ENCODE assay signal across 27 cellular contexts in genomic region chr17:1494736-1495253, GRCh38. TPM values are rescaled to one million over a fixed set of nuclear protein-coding genes. Genes with fewer than 3 reads are reported as not detected.
DNase-seq lines count a peak whose midpoint lies in the region; ATAC-seq and TF ChIP-seq lines count a peak whose summit lies in the region.
"Had no signal": no experiment of that assay in that cellular context is flagged by ENCODE, and none has a peak within 500 bp of the region (broad histone marks: within the 10 kb centered on the region; RNA-seq: fewer than 3 reads in every experiment).

No MANE protein-coding gene starts in this region.

- peak overlapping the region; percentile 35; the same call in 1 of the 2 replicates for H3K27ac ChIP-seq in GM23248
- peak overlapping the region; percentile 95 to 99 for H3K27ac ChIP-seq in ascending aorta
- H3K27ac ChIP-seq in muscle layer of colon (ENCODE audit: low read depth, low read length), result peak overlapping the region; percentile 63
- peak overlapping the region in 4 of 5 donors; percentile 41 to 98 (median 94) for H3K27ac ChIP-seq in stomach
- H3K27ac ChIP-seq in effector memory CD4-positive, alpha-beta T cell (ENCODE audit: insufficient read depth, low read length, poor library complexity, severe bottlenecking), result no peak overlapping the region
- H3K27ac ChIP-seq: epithelial cell of prostate had no signal

- peaks cover 12% of the 10 kb centered on the region; the same call in 1 of the 2 replicates for H3F3A ChIP-seq in GM23248 (ENCODE audit: insufficient read depth)

- H3K4me1 ChIP-seq in GM23248 (ENCODE audit: insufficient read depth), result peaks cover 23% of the 10 kb centered on the region
- peaks cover 29 to 47% of the 10 kb centered on the region in 2 donors for H3K4me1 ChIP-seq in ascending aorta
- H3K4me1 ChIP-seq in muscle layer of colon (ENCODE audit: insufficient read depth, low read length), result peaks cover 59% of the 10 kb centered on the region
- peaks cover 30 to 58% (median 54%) of the 10 kb centered on the region in 4 donors for H3K4me1 ChIP-seq in stomach
- peaks cover 28% of the 10 kb centered on the region for H3K4me1 ChIP-seq in effector memory CD4-positive, alpha-beta T cell (ENCODE audit: control insufficient read depth, insufficient read depth, low read length, poor library complexity, severe bottlenecking)
- 0 out of 2 replicates have a peak, but pooled peaks cover 3% of the 10 kb centered on the region for H3K4me1 ChIP-seq in BE2C

- no peak overlapping the region for H3K4me3 ChIP-seq in GM23248
- H3K4me3 ChIP-seq in ascending aorta, result peak overlapping the region in 1 of 2 donors; percentile 10
- H3K4me3 ChIP-seq in muscle layer of colon (ENCODE audit: low read depth in 1 of 2, low read length in 2 of 2), result peak overlapping the region in 1 of 2 donors; percentile 39
- no peak overlapping the region for H3K4me3 ChIP-seq in stomach
- H3K4me3 ChIP-seq in effector memory CD4-positive, alpha-beta T cell (ENCODE audit: insufficient read depth, low read depth, low read length, poor library complexity, severe bottlenecking), result no peak overlapping the region
- H3K4me3 ChIP-seq in BE2C (ENCODE audit: low read depth, low read length), result no peak overlapping the region
- H3K4me3 ChIP-seq: vagina had no signal

- H3K9ac ChIP-seq in GM23248, result peak overlapping the region; percentile 31; the same call in 1 of the 2 replicates
- H3K9ac ChIP-seq in muscle layer of colon (ENCODE audit: low read length), result no peak overlapping the region

- no peak for ATAC-seq in stimulated activated naive CD8-positive, alpha-beta T cell treated with anti-CD3 and anti-CD28 coated beads, Interleukin-15, amount 100 ng/mL, for 72 hours
- no peak for ATAC-seq in GM18517 (IDR thresholded peaks at IDR 0.05; ENCODE audit: unreplicated experiment)
- ATAC-seq: activated CD8-positive, alpha-beta T cell treated with anti-CD3 and anti-CD28 coated beads, Interleukin-2, amount 10 ng/mL, durations not matched to agents 7 days and 5 days; natural killer cell; stimulated activated naive CD8-positive, alpha-beta T cell treated with anti-CD3 and anti-CD28 coated beads, Interleukin-15, Interleukin-2, amounts not matched to agents 100 U/mL and 50 U/mL, for 24 hours had no signal

- peak overlapping the region; percentile 35 for H3K4me2 ChIP-seq in GM23248 (ENCODE audit: unreplicated experiment)

- TF ChIP-seq CTCF in ascending aorta (IDR thresholded peaks at IDR 0.05) (no peak), stomach (IDR thresholded peaks at IDR 0.05) (no peak), BE2C (IDR thresholded peaks at IDR 0.05; ENCODE audit: low read depth, low read length) (no peak)

- no peaks in the 10 kb centered on the region for H3K9me3 Mint-ChIP-seq in stimulated activated naive CD8-positive, alpha-beta T cell treated with anti-CD3 and anti-CD28 coated beads, Interleukin-15, amount 100 ng/mL, for 72 hours
- H3K9me3 Mint-ChIP-seq: activated T-cell treated with anti-CD3 and anti-CD28 coated beads, Interleukin-2, amount 50 U/mL, for 24 hours; natural killer cell had no signal

- no peak overlapping the region for H3K4me3 Mint-ChIP-seq in stimulated activated naive CD8-positive, alpha-beta T cell treated with anti-CD3 and anti-CD28 coated beads, Interleukin-15, amount 100 ng/mL, for 72 hours
- H3K4me3 Mint-ChIP-seq: activated CD8-positive, alpha-beta T cell treated with anti-CD3 and anti-CD28 coated beads, Interleukin-2, amount 10 ng/mL, durations not matched to agents 7 days and 5 days; activated T-cell treated with anti-CD3 and anti-CD28 coated beads, Interleukin-2, amount 50 U/mL, for 24 hours had no signal

- DNase-seq in GM23248 (no peak), ascending aorta (ENCODE audit: low spot score in 2 of 2) (no peak), stomach (no peak), BE2C (no peak)
- DNase-seq in stimulated activated naive CD8-positive, alpha-beta T cell treated with anti-CD3 and anti-CD28 coated beads, Interleukin-15, amount 100 ng/mL, for 72 hours, result no peak
- no peak for DNase-seq in effector memory CD4-positive, alpha-beta T cell
- DNase-seq: activated CD4-positive, CD25-positive, alpha-beta regulatory T cell treated with anti-CD3 and anti-CD28 coated beads, Interleukin-2, amount 50 U/mL, for 72 hours; activated CD8-positive, alpha-beta T cell treated with anti-CD3 and anti-CD28 coated beads, Interleukin-2, amount 10 ng/mL, durations not matched to agents 7 days and 5 days; activated naive CD4-positive, alpha-beta T cell treated with Interleukin-2 at 50 U/mL for 16 hours; activated T-cell treated with anti-CD3 and anti-CD28 coated beads, Interleukin-2, amount 50 U/mL, for 24 hours; amygdala; Calu3; caudate nucleus; GOT3; mesenchymal stem cell; natural killer cell; NCI-H187 treated with DMSO at 0.1 percent for 48 hours; NCI-H774; posterior cingulate gyrus; SHP77; stimulated activated CD4-positive, alpha-beta T cell treated with anti-CD3 and anti-CD28 coated beads, Interleukin-12 subunit alpha, Interleukin-12 subunit beta, amount 100 ng/mL, for 4 hours; stimulated activated CD4-positive, alpha-beta T cell treated with anti-CD3 and anti-CD28 coated beads, Interleukin-4, amount 100 ng/mL, for 4 hours; stimulated activated naive CD8-positive, alpha-beta T cell treated with anti-CD3 and anti-CD28 coated beads, Interleukin-15, Interleukin-2, amounts not matched to agents 100 U/mL and 50 U/mL, for 24 hours had no signal

- H3K9me2 ChIP-seq in GM23248 (ENCODE audit: insufficient read depth), result no peaks in the 10 kb centered on the region

- H3K27ac Mint-ChIP-seq in stimulated activated naive CD8-positive, alpha-beta T cell treated with anti-CD3 and anti-CD28 coated beads, Interleukin-15, amount 100 ng/mL, for 72 hours, result no peak overlapping the region
- H3K27ac Mint-ChIP-seq: activated CD8-positive, alpha-beta T cell treated with anti-CD3 and anti-CD28 coated beads, Interleukin-2, amount 10 ng/mL, durations not matched to agents 7 days and 5 days; activated T-cell treated with anti-CD3 and anti-CD28 coated beads, Interleukin-2, amount 50 U/mL, for 24 hours; natural killer cell had no signal

- H3K27me3 ChIP-seq in GM23248 (replicated peaks; ENCODE audit: insufficient read depth) (no peaks in the 10 kb centered on the region), ascending aorta (no peaks in the 10 kb centered on the region), muscle layer of colon (ENCODE audit: control insufficient read depth in 1 of 2, insufficient read depth in 2 of 2, low read length in 2 of 2) (no peaks in the 10 kb centered on the region), stomach (no peaks in the 10 kb centered on the region), BE2C (no peaks in the 10 kb centered on the region)
- H3K27me3 ChIP-seq in effector memory CD4-positive, alpha-beta T cell (replicated peaks; ENCODE audit: control insufficient read depth, insufficient read depth, low read length, poor library complexity, severe bottlenecking), result no peaks in the 10 kb centered on the region
- H3K27me3 ChIP-seq: vagina had no signal

- in situ Hi-C loops in GM23248 (cut with MboI), result no loop called here

- TF ChIP-seq POLR2A in stomach (IDR thresholded peaks at IDR 0.05), result no peak

- TF ChIP-seq EP300 in stomach (IDR thresholded peaks at IDR 0.05), result no peak

- peaks cover 35% of the 10 kb centered on the region for H3K4me1 Mint-ChIP-seq in stimulated activated naive CD8-positive, alpha-beta T cell treated with anti-CD3 and anti-CD28 coated beads, Interleukin-15, amount 100 ng/mL, for 72 hours

- H3K36me3 ChIP-seq in GM23248 (ENCODE audit: low read depth) (no peaks in the 10 kb centered on the region), ascending aorta (peaks cover 15 to 36% of the 10 kb centered on the region in 2 donors), muscle layer of colon (ENCODE audit: insufficient read depth, low read length) (peaks cover 26% of the 10 kb centered on the region), stomach (peaks cover 20 to 54% (median 49%) of the 10 kb centered on the region in 4 donors), BE2C (no peaks in the 10 kb centered on the region)
- peaks cover 21% of the 10 kb centered on the region for H3K36me3 ChIP-seq in effector memory CD4-positive, alpha-beta T cell (ENCODE audit: control insufficient read depth, insufficient read depth, low read length)

- WGBS in GM23248 (ENCODE audit: low coverage in 1 of 2, low lambda C conversion rate in 2 of 2, missing lambda C conversion rate in 2 of 2), 2 experiments, result 88 to 93% methylated on average over 10 of the region's 11 CpGs
- WGBS in stomach, 5 donors, result 80 to 95% (median 92%) methylated on average over 8 to 11 of the region's 11 CpGs

- H3K9me3 ChIP-seq in GM23248 (ENCODE audit: low read depth) (no peaks in the 10 kb centered on the region), ascending aorta (no peaks in the 10 kb centered on the region), muscle layer of colon (ENCODE audit: low read length) (no peaks in the 10 kb centered on the region), stomach (no peaks in the 10 kb centered on the region), BE2C (no peaks in the 10 kb centered on the region)
- H3K9me3 ChIP-seq in effector memory CD4-positive, alpha-beta T cell (ENCODE audit: control insufficient read depth, low read length), result no peaks in the 10 kb centered on the region
- H3K9me3 ChIP-seq: vagina had no signal

- intact Hi-C loops in ascending aorta (cut with DNase I) (loop anchor here (1.0 kb wide), 1 partner anchor 22 kb away; the partner anchor contains the start of gene INPP5K), stomach (cut with DNase I; ENCODE audit: low total_unique reads) (no loop called here)

- no peak overlapping the region for H2AFZ ChIP-seq in GM23248

- H3K27me3 Mint-ChIP-seq in stimulated activated naive CD8-positive, alpha-beta T cell treated with anti-CD3 and anti-CD28 coated beads, Interleukin-15, amount 100 ng/mL, for 72 hours, result peaks cover 15% of the 10 kb centered on the region

- no peaks in the 10 kb centered on the region for H4K20me1 ChIP-seq in GM23248 (ENCODE audit: insufficient read depth)

- H3K79me2 ChIP-seq in GM23248 (ENCODE audit: insufficient read depth), result peaks cover 11% of the 10 kb centered on the region

RNA-seq across cellular contexts. Expression of gene MYO1C, which starts 2.3 kb away (rescaled TPM):
- 206 and 218 TPM in 2 replicates for total RNA-seq in GM23248 (2014; rRNA removed; shearing (Covaris generic))
- polyA plus RNA-seq in GM23248 (2016; fragmentation: Nextera tagmentation; extraction: Ambion mirVana), result 196 and 197 TPM in 2 replicates
- 251 TPM for total RNA-seq in ascending aorta
- total RNA-seq in stomach, result 100 to 1,000 TPM in 3 of 5 donors, 10 to 100 TPM in 2; 74.2 to 158 (median 107) TPM
- polyA plus RNA-seq in stomach, result 10 to 100 TPM; 45.2 to 61.3 (median 54.4) TPM
- polyA plus RNA-seq in BE2C (2012; ENCODE audit: insufficient read depth, insufficient read length, low read depth), result 12.9 TPM

RNA-seq across cellular contexts. Expression of gene INPP5K, which starts 21.6 kb away (rescaled TPM):
- total RNA-seq in GM23248 (2014; rRNA removed; shearing (Covaris generic)), result 42.3 and 57.8 TPM in 2 replicates
- polyA plus RNA-seq in GM23248 (2016; fragmentation: Nextera tagmentation; extraction: Ambion mirVana) (36.1 and 37.5 TPM in 2 replicates), stomach (10 to 100 TPM; 22.9 to 27.1 (median 26.6) TPM)
- total RNA-seq in ascending aorta (73.7 TPM), stomach (10 to 100 TPM; 38.0 to 97.6 (median 93.4) TPM)
- 89.6 TPM for polyA plus RNA-seq in BE2C (2012; ENCODE audit: insufficient read depth, insufficient read length, low read depth)

RNA-seq across cellular contexts. Expression of gene CRK, which starts 38.8 kb away (rescaled TPM):
- total RNA-seq in GM23248 (2014; rRNA removed; shearing (Covaris generic)), result 113 and 117 TPM in 2 replicates
- polyA plus RNA-seq in GM23248 (2016; fragmentation: Nextera tagmentation; extraction: Ambion mirVana), result 86.0 and 93.6 TPM in 2 replicates
- total RNA-seq in ascending aorta, result 83.4 TPM
- 10 to 100 TPM; 18.2 to 87.5 (median 53.5) TPM for total RNA-seq in stomach
- polyA plus RNA-seq in stomach, result 10 to 100 TPM; 18.0 to 40.5 (median 32.9) TPM
- polyA plus RNA-seq in BE2C (2012; ENCODE audit: insufficient read depth, insufficient read length, low read depth), result 29.0 TPM
